Comparison of ENCODE assay signal across 2 cellular contexts in the genomic region with DNA sequence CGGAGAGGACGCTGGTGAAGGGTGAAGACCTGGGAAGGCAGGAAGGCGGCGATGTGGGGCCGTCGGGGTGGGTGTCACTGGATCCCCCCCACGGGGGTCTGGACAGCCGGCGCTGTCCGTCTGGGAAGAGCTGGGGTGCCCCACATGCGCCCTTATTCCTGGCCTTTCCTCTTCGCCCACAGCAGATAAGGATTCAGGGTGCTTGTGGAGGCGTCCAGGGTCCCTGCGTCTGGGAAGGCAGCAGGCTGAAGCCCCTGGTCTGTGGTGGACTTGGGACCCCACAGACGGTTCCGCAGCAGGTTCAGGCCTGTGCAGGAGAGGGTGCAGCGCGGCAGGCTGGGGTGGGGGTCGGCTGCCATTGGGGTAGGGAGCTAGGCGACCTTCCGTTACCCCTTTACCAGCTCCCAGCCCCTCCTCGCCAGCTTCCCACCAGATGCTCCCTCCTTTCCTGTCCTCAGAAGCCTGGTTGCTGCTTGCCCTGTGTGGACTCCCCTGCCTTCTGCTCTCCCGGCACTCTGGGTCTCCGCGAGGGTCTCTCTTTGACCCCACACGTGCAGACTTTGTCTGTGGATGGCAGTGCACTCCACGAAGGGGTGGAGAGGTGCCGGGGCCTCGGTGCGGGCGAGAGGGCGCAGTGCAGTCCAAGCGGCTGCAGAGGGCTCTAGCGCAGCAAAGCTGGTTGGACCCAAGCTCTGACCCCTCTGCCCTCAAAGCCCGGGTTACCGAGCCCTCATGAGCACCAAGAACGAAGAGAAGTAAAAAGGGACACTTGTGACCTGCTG.
TF ChIP-seq lines count a peak whose summit lies in the region.

No MANE protein-coding gene starts in this region.

TF ChIP-seq in SK-N-SH, 30 proteins besides CTCF, POLR2A, EP300 and RAD21:
- TF ChIP-seq EZH2phosphoT487 (IDR thresholded peaks at IDR 0.05; ENCODE audit: borderline replicate concordance, low read depth) (no peak), FOSL2 (IDR thresholded peaks at IDR 0.05; ENCODE audit: borderline replicate concordance, low read depth) (no peak)
- TF ChIP-seq, protein P1, sequence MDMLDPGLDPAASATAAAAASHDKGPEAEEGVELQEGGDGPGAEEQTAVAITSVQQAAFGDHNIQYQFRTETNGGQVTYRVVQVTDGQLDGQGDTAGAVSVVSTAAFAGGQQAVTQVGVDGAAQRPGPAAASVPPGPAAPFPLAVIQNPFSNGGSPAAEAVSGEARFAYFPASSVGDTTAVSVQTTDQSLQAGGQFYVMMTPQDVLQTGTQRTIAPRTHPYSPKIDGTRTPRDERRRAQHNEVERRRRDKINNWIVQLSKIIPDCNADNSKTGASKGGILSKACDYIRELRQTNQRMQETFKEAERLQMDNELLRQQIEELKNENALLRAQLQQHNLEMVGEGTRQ (IDR thresholded peaks at IDR 0.05; ENCODE audit: borderline replicate concordance, low read depth, low read length), result no peak

TF ChIP-seq in SK-N-SH treated with all-trans-retinoic acid at 6 μM for 48 hours, 23 proteins besides CTCF, POLR2A, EP300 and RAD21:
- TF ChIP-seq ESRRG (CRISPR knock-in tag; IDR thresholded peaks at IDR 0.05), result no peak
- no peak for TF ChIP-seq GLIS3 (CRISPR knock-in tag; IDR thresholded peaks at IDR 0.05)
- no peak for TF ChIP-seq SNAI2 (CRISPR knock-in tag; IDR thresholded peaks at IDR 0.05)
- TF ChIP-seq, protein P2, sequence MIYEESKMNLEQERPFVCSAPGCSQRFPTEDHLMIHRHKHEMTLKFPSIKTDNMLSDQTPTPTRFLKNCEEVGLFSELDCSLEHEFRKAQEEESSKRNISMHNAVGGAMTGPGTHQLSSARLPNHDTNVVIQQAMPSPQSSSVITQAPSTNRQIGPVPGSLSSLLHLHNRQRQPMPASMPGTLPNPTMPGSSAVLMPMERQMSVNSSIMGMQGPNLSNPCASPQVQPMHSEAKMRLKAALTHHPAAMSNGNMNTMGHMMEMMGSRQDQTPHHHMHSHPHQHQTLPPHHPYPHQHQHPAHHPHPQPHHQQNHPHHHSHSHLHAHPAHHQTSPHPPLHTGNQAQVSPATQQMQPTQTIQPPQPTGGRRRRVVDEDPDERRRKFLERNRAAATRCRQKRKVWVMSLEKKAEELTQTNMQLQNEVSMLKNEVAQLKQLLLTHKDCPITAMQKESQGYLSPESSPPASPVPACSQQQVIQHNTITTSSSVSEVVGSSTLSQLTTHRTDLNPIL (CRISPR knock-in tag; IDR thresholded peaks at IDR 0.05; ENCODE audit: low read depth), result no peak
- no peak for TF ChIP-seq ZNF8 (CRISPR knock-in tag; IDR thresholded peaks at IDR 0.05)
- no peak for TF ChIP-seq ZFP30 (CRISPR knock-in tag; IDR thresholded peaks at IDR 0.05)
- TF ChIP-seq ZC3H10 (CRISPR knock-in tag; IDR thresholded peaks at IDR 0.05), result no peak
- no peak for TF ChIP-seq RARB (CRISPR knock-in tag; IDR thresholded peaks at IDR 0.05)
- TF ChIP-seq, protein P3, sequence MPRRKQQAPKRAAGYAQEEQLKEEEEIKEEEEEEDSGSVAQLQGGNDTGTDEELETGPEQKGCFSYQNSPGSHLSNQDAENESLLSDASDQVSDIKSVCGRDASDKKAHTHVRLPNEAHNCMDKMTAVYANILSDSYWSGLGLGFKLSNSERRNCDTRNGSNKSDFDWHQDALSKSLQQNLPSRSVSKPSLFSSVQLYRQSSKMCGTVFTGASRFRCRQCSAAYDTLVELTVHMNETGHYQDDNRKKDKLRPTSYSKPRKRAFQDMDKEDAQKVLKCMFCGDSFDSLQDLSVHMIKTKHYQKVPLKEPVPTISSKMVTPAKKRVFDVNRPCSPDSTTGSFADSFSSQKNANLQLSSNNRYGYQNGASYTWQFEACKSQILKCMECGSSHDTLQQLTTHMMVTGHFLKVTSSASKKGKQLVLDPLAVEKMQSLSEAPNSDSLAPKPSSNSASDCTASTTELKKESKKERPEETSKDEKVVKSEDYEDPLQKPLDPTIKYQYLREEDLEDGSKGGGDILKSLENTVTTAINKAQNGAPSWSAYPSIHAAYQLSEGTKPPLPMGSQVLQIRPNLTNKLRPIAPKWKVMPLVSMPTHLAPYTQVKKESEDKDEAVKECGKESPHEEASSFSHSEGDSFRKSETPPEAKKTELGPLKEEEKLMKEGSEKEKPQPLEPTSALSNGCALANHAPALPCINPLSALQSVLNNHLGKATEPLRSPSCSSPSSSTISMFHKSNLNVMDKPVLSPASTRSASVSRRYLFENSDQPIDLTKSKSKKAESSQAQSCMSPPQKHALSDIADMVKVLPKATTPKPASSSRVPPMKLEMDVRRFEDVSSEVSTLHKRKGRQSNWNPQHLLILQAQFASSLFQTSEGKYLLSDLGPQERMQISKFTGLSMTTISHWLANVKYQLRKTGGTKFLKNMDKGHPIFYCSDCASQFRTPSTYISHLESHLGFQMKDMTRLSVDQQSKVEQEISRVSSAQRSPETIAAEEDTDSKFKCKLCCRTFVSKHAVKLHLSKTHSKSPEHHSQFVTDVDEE (CRISPR knock-in tag; IDR thresholded peaks at IDR 0.05), result no peak
- TF ChIP-seq, protein P4, sequence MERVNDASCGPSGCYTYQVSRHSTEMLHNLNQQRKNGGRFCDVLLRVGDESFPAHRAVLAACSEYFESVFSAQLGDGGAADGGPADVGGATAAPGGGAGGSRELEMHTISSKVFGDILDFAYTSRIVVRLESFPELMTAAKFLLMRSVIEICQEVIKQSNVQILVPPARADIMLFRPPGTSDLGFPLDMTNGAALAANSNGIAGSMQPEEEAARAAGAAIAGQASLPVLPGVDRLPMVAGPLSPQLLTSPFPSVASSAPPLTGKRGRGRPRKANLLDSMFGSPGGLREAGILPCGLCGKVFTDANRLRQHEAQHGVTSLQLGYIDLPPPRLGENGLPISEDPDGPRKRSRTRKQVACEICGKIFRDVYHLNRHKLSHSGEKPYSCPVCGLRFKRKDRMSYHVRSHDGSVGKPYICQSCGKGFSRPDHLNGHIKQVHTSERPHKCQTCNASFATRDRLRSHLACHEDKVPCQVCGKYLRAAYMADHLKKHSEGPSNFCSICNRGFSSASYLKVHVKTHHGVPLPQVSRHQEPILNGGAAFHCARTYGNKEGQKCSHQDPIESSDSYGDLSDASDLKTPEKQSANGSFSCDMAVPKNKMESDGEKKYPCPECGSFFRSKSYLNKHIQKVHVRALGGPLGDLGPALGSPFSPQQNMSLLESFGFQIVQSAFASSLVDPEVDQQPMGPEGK (CRISPR knock-in tag; IDR thresholded peaks at IDR 0.05; ENCODE audit: borderline replicate concordance), result no peak
- TF ChIP-seq, protein P5, sequence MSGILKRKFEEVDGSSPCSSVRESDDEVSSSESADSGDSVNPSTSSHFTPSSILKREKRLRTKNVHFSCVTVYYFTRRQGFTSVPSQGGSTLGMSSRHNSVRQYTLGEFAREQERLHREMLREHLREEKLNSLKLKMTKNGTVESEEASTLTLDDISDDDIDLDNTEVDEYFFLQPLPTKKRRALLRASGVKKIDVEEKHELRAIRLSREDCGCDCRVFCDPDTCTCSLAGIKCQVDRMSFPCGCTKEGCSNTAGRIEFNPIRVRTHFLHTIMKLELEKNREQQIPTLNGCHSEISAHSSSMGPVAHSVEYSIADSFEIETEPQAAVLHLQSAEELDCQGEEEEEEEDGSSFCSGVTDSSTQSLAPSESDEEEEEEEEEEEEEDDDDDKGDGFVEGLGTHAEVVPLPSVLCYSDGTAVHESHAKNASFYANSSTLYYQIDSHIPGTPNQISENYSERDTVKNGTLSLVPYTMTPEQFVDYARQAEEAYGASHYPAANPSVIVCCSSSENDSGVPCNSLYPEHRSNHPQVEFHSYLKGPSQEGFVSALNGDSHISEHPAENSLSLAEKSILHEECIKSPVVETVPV (CRISPR knock-in tag; IDR thresholded peaks at IDR 0.05), result no peak
- TF ChIP-seq CSDC2 (CRISPR knock-in tag; IDR thresholded peaks at IDR 0.05), result no peak
- TF ChIP-seq OSR1 (CRISPR knock-in tag; IDR thresholded peaks at IDR 0.05), result no peak
- no peak for TF ChIP-seq PPARA (CRISPR knock-in tag; IDR thresholded peaks at IDR 0.05; ENCODE audit: borderline replicate concordance)
- TF ChIP-seq, protein P6, sequence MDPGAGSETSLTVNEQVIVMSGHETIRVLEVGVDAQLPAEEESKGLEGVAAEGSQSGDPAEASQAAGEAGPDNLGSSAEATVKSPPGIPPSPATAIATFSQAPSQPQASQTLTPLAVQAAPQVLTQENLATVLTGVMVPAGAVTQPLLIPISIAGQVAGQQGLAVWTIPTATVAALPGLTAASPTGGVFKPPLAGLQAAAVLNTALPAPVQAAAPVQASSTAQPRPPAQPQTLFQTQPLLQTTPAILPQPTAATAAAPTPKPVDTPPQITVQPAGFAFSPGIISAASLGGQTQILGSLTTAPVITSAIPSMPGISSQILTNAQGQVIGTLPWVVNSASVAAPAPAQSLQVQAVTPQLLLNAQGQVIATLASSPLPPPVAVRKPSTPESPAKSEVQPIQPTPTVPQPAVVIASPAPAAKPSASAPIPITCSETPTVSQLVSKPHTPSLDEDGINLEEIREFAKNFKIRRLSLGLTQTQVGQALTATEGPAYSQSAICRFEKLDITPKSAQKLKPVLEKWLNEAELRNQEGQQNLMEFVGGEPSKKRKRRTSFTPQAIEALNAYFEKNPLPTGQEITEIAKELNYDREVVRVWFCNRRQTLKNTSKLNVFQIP (CRISPR knock-in tag; IDR thresholded peaks at IDR 0.05; ENCODE audit: borderline replicate concordance, low read depth), result no peak
TF ChIP-seq in SK-N-SH treated with all-trans-retinoic acid at 6 μM for 48 hours: peak in this region for 0.
